ENCODE assay signal across 9 cellular contexts in the genomic region with DNA sequence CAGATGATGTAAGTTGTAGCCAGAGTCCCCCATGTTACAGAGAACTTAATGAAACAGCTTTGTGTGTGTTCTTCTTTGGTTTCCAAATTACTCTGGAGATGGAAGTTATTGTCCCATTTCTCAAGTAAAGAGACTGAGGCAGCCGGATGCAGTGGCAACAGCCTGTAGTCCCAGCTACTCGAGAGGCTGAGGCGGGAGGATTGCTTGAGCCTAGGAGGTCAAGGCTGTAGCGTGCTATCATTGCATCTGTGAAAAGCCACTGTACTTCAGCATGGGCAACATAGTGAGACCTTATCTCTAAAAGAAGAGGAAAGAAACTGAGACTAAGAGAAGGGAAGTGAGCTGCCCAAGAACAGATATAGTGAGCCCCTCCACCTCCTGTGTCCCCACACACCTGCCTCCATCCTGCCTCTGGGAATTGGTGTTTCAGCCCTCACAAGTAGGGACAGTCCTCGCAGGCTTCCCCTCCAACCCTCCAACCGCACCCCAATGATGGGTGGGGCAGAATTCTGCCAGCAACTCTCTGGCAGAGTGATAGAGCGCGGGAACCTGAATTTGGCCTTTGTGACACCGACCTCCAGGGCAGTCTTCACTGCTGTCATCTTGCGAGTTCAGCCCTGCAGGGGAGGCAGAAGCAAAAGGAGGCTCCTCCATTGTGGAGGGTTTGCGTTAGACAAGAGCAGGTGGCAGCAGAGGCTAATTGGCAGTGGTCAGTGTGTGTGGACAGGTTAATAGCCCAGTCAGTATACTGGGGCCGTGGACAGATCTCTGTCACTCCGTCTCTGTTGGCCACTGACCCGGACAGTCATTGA. TPM values are rescaled to one million over a fixed set of nuclear protein-coding genes. Genes with fewer than 3 reads are reported as not detected.
DNase-seq lines count a peak whose midpoint lies in the region; ATAC-seq and TF ChIP-seq lines count a peak whose summit lies in the region.
"Had no signal": no experiment of that assay in that cellular context is flagged by ENCODE, and none has a peak within 500 bp of the region (broad histone marks: within the 10 kb centered on the region; RNA-seq: fewer than 3 reads in every experiment).

No MANE protein-coding gene starts in this region.

- CTCF ChIA-PET in MCF 10A (lab: Yijun Ruan, JAX), result interaction anchor here (0.6 to 5.2 kb wide), 5 partner anchors 10 to 88 kb away, joined by 3 to 30 read pairs (median 4); no protein-coding TSS in a partner anchor
- CTCF ChIA-PET in HEK293T (lab: Yijun Ruan, JAX), result interaction anchor here (0.6 to 5.3 kb wide), 6 partner anchors 10 to 373 kb away, joined by 3 to 40 read pairs (median 4); no protein-coding TSS in a partner anchor

- H3K27me3 ChIP-seq in BLaER1 (no peaks in the 10 kb centered on the region), KMS-11 (ENCODE audit: insufficient read depth, low read depth) (no peaks in the 10 kb centered on the region)

- H3K9ac ChIP-seq in BLaER1 (peak overlapping the region; percentile 91), KMS-11 (peak overlapping the region; percentile 43; the same call in 1 of the 2 replicates)

- H3K27ac ChIP-seq in BLaER1 (peak overlapping the region; percentile 93; the same call in 1 of the 2 replicates), KMS-11 (no peak overlapping the region)

- H3K4me1 ChIP-seq in BLaER1 (peaks cover 60% of the 10 kb centered on the region), KMS-11 (ENCODE audit: low read depth, poor library complexity, severe bottlenecking) (peaks cover 22% of the 10 kb centered on the region)

- H4K20me1 ChIP-seq in BLaER1, result peaks cover 62% of the 10 kb centered on the region
- peaks cover 7% of the 10 kb centered on the region for H4K20me1 ChIP-seq in KMS-11 (ENCODE audit: insufficient read depth)

- H3K27ac Mint-ChIP-seq in MCF 10A (ENCODE audit: low read depth, unreplicated experiment), result peak overlapping the region; percentile 31
- peak overlapping the region in 5 of 6 donors; percentile 8 to 89 (median 81) for H3K27ac Mint-ChIP-seq in naive B cell

- H3K9me3 Mint-ChIP-seq in MCF 10A (ENCODE audit: unreplicated experiment) (no peaks in the 10 kb centered on the region), naive B cell (no peaks in the 10 kb centered on the region)

- BruUV-seq in MCF 10A (replicated peaks; lab: Mats Ljungman, UMichigan), result TSS peak; percentile 18

- peaks cover 22% of the 10 kb centered on the region for H3K4me1 Mint-ChIP-seq in MCF 10A (ENCODE audit: insufficient read depth, unreplicated experiment)
- H3K4me1 Mint-ChIP-seq in naive B cell, result peaks cover 39 to 55% (median 45%) of the 10 kb centered on the region in 3 donors

- H3K4me3 ChIP-seq in BLaER1, result peak overlapping the region; percentile 93
- no peak overlapping the region for H3K4me3 ChIP-seq in KMS-11 (IDR thresholded peaks at IDR 0.05; ENCODE audit: insufficient read depth, low read depth, low read length)

- intact Hi-C loops in MCF 10A (cut with micrococcal nuclease), result loop anchor here (2.0 kb wide), 1 partner anchor 17 kb away; no protein-coding TSS in a partner anchor

- peaks cover 11% of the 10 kb centered on the region for H3K36me3 ChIP-seq in BLaER1
- H3K36me3 ChIP-seq in KMS-11 (ENCODE audit: insufficient read depth), result no peaks in the 10 kb centered on the region

- in situ Hi-C loops in KBM-7 (cut with MboI; ENCODE audit: low pct_unique_long_range_greater_than_20kb, low sequenced_read_pairs), result no loop called here

- POLR2A ChIA-PET in MCF 10A (lab: Yijun Ruan, JAX), result interaction anchor here (1.0 to 3.6 kb wide), 7 partner anchors 16 to 227 kb away, joined by 3 to 49 read pairs (median 14); partner anchors contain the start of genes GCAT, GGA1 and LGALS1
- POLR2A ChIA-PET in HEK293T (lab: Yijun Ruan, JAX), result interaction anchor here (1.1 to 6.3 kb wide), 10 partner anchors 13 to 142 kb away, joined by 4 to 105 read pairs (median 25); partner anchors contain the start of genes GGA1, LGALS1, NOL12 and SH3BP1

- no peak for DNase-seq in MCF 10A (ENCODE audit: unreplicated experiment)
- DNase-seq in naive B cell, result no peak
- DNase-seq in KBM-7, result no peak
- no peak for DNase-seq in HEK293T (ENCODE audit: extremely low spot score)
- DNase-seq: NK-92 treated with Interleukin-12 subunit alpha and Interleukin-12 subunit beta, amount 100 ng/mL, for 24 hours had no signal

- H3K36me3 Mint-ChIP-seq in MCF 10A (ENCODE audit: insufficient read depth, unreplicated experiment) (peaks cover 22% of the 10 kb centered on the region), naive B cell (no peaks in the 10 kb centered on the region)

- H2AFZ ChIP-seq in KMS-11 (ENCODE audit: low read depth), result no peak overlapping the region

- H3K27me3 Mint-ChIP-seq in MCF 10A (ENCODE audit: insufficient read depth, unreplicated experiment) (no peaks in the 10 kb centered on the region), naive B cell (no peaks in the 10 kb centered on the region)

- H3K4me2 ChIP-seq in BLaER1 (peak overlapping the region; percentile 97), KMS-11 (peak overlapping the region; percentile 95)

- ATAC-seq in naive B cell (ENCODE audit: low read depth in 2 of 2) (no peak), GM18907 (IDR thresholded peaks at IDR 0.05; ENCODE audit: unreplicated experiment) (no peak), HG03439 (IDR thresholded peaks at IDR 0.05; ENCODE audit: unreplicated experiment) (no peak)

- H3K4me3 Mint-ChIP-seq in MCF 10A (ENCODE audit: unreplicated experiment) (peak overlapping the region; percentile 89), naive B cell (peak overlapping the region; percentile 76 to 93 (median 85))

- no peaks in the 10 kb centered on the region for H3K9me3 ChIP-seq in BLaER1

- no peak for TF ChIP-seq CTCF in KMS-11 (conservative IDR thresholded peaks at IDR 0.05; ENCODE audit: low read depth, low read length)
- TF ChIP-seq CTCF in MCF 10A (IDR thresholded peaks at IDR 0.05; ENCODE audit: unreplicated experiment), result no peak

- peaks cover 49% of the 10 kb centered on the region for H3K79me2 ChIP-seq in KMS-11 (ENCODE audit: insufficient read depth, low read depth)

TF ChIP-seq in HEK293T, 16 proteins besides CTCF, POLR2A, EP300 and RAD21:
- TF ChIP-seq NFRKB (IDR thresholded peaks at IDR 0.05), result no peak
- no peak for TF ChIP-seq CTBP1 (IDR thresholded peaks at IDR 0.05; ENCODE audit: borderline replicate concordance)
- TF ChIP-seq ZNF384 (IDR thresholded peaks at IDR 0.05), result no peak
- TF ChIP-seq HDGF (IDR thresholded peaks at IDR 0.05; ENCODE audit: borderline replicate concordance), result no peak
- TF ChIP-seq FOXK2 (IDR thresholded peaks at IDR 0.05), result no peak

RNA-seq across cellular contexts. Expression of gene PDXP, which starts 1.6 kb away (rescaled TPM):
- total RNA-seq in MCF 10A (2022), result 10.3 and 10.5 TPM in 2 replicates
- 10 to 100 TPM in 1 of 6 donors, 1 to 10 TPM in 5; 4.0 to 14.3 (median 7.6) TPM for polyA plus RNA-seq in naive B cell (ENCODE audit: low read depth in 6 of 6)

RNA-seq across cellular contexts. Expression of gene LGALS1, which starts 15.3 kb away (rescaled TPM):
- total RNA-seq in MCF 10A (2022), result 1,407 and 1,635 TPM in 2 replicates
- 10 to 100 TPM in 4 of 6 donors, 1 to 10 TPM in 2; 4.1 to 35.3 (median 12.8) TPM for polyA plus RNA-seq in naive B cell (ENCODE audit: low read depth in 6 of 6)

RNA-seq across cellular contexts. Expression of gene SH3BP1, which starts 20.6 kb away (rescaled TPM):
- 1.5 and 1.9 TPM in 2 replicates for total RNA-seq in MCF 10A (2022)
- 1 to 10 TPM; 2.7 to 8.0 (median 3.2) TPM for polyA plus RNA-seq in naive B cell (ENCODE audit: low read depth in 6 of 6)

RNA-seq across cellular contexts. Expression of gene NOL12, which starts 26.0 kb away (rescaled TPM):
- total RNA-seq in MCF 10A (2022), result 47.1 and 50.8 TPM in 2 replicates
- polyA plus RNA-seq in naive B cell (ENCODE audit: low read depth in 6 of 6), result 10 to 100 TPM; 35.7 to 60.6 (median 40.2) TPM

RNA-seq across cellular contexts. Expression of gene TRIOBP, which starts 36.7 kb away (rescaled TPM):
- 42.5 and 45.7 TPM in 2 replicates for total RNA-seq in MCF 10A (2022)
- 10 to 100 TPM; 13.7 to 19.5 (median 16.2) TPM for polyA plus RNA-seq in naive B cell (ENCODE audit: low read depth in 6 of 6)
